9 cellular contexts compared by ENCODE assay signal in genomic region chr6:103937389-103937788, GRCh38.
"Had no signal": no experiment of that assay in that cellular context is flagged by ENCODE, and none has a peak within 500 bp of the region (broad histone marks: within the 10 kb centered on the region; RNA-seq: fewer than 3 reads in every experiment).

No MANE protein-coding gene starts in this region.

- H3K9ac ChIP-seq: GM23248 had no signal

- H3K36me3 Mint-ChIP-seq: IgD-negative memory B cell had no signal

- H3K9me3 Mint-ChIP-seq: H9 had no signal

- H3K4me3 ChIP-seq: GM23248 had no signal

- FAIRE-seq: H1, H54, HTR-8/SVneo had no signal

- H3K27ac Mint-ChIP-seq: IgD-negative memory B cell had no signal

- H3K4me1 Mint-ChIP-seq: H9, IgD-negative memory B cell had no signal

- H3K27ac ChIP-seq: GM23248 had no signal

- H3K4me3 Mint-ChIP-seq: H9, IgD-negative memory B cell had no signal

- H3K27me3 Mint-ChIP-seq: IgD-negative memory B cell had no signal

- H2AFZ ChIP-seq: GM23248 had no signal

- DNase-seq: GM23248, H9, HCEC 1CT, Kasumi-1, KG1 had no signal
